In the genomic region with DNA sequence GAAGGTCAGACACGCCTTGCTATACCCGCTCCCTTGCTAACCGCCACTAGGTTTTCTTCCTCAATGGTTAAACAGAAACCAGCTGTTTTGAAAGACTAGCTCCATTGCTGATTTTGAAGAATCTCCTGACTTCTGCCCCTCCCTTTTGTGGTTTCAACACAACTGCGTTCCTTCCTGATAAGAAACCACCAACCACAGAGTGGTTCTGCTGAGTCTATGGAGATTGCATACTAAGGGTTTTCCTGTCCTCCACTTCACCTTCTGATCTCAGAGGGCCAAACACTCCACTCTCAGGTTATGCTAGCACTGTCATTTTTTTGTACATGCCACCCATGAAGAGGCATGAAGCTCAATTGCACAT, we compare ENCODE assay signal across 8 cellular contexts.
DNase-seq lines count a peak whose midpoint lies in the region; ATAC-seq, FAIRE-seq and TF ChIP-seq lines count a peak whose summit lies in the region.

No MANE protein-coding gene starts in this region.

- no peaks in the 10 kb centered on the region for H3K9me3 ChIP-seq in K562 (replicated peaks; ENCODE audit: control insufficient read depth, insufficient read depth, low read depth, low read length)
- H3K9me3 ChIP-seq in small intestine (ENCODE audit: control insufficient read depth, low read depth): no peaks in the 10 kb centered on the region

- TF ChIP-seq POLR2A in K562 (conservative IDR thresholded peaks at IDR 0.05): no peak

- TF ChIP-seq EP300 in K562 (IDR thresholded peaks at IDR 0.05; ENCODE audit: low read length): peak; percentile 93

- H3K4me1 ChIP-seq in K562 (replicated peaks in 1 of 2; ENCODE audit: control insufficient read depth in 2 of 2, insufficient read depth in 2 of 2, low read length in 2 of 2) (peaks cover 4 to 15% of the 10 kb centered on the region in 2 experiments), small intestine (ENCODE audit: control insufficient read depth in 2 of 2, insufficient read depth in 1 of 2, low read depth in 1 of 2, low read length in 1 of 2) (no peaks in the 10 kb centered on the region)

- ATAC-seq in activated CD8-positive, alpha-beta memory T cell treated with anti-CD3 and anti-CD28 coated beads, Interleukin-2, amount 10 ng/mL, durations not matched to agents 7 days and 5 days: peak; percentile 87
- peak; percentile 83 for ATAC-seq in HG02678 (IDR thresholded peaks at IDR 0.05; ENCODE audit: unreplicated experiment)
- ATAC-seq in K562: peak; percentile 99

- 0% methylated on average over 4 of the region's 4 CpGs for WGBS in K562 (ENCODE audit: insufficient coverage, low coverage, missing lambda C conversion rate)
- 24 to 44% (median 34%) methylated on average over 4 of the region's 4 CpGs for WGBS in small intestine, 3 donors

- H3K4me3 Mint-ChIP-seq in activated CD8-positive, alpha-beta memory T cell treated with anti-CD3 and anti-CD28 coated beads, Interleukin-2, amount 10 ng/mL, durations not matched to agents 7 days and 5 days: peak overlapping the region; percentile 32

- in situ Hi-C loops in K562 (cut with MboI): no loop called here

- FAIRE-seq in K562 (lab: Jason Lieb, UNC) (peak; percentile 94), small intestine (lab: Jason Lieb, UNC) (no peak)

- BruUV-seq in K562 (replicated peaks; lab: Mats Ljungman, UMichigan): no TSS peak

- H4K20me1 ChIP-seq in K562 (replicated peaks; ENCODE audit: control insufficient read depth, insufficient read depth, low read length): no peaks in the 10 kb centered on the region

- peaks cover 23% of the 10 kb centered on the region for H3K4me1 Mint-ChIP-seq in activated CD8-positive, alpha-beta memory T cell treated with anti-CD3 and anti-CD28 coated beads, Interleukin-2, amount 10 ng/mL, durations not matched to agents 7 days and 5 days

- no peak for TF ChIP-seq CTCF in K562 (IDR thresholded peaks at IDR 0.05 in 2 of 3, conservative IDR thresholded peaks at IDR 0.05 in 1 of 3; ENCODE audit: insufficient read depth in 2 of 3, low read depth in 1 of 3, low read length in 3 of 3)

- TF ChIP-seq RAD21 in K562 (CRISPR knock-in tag; conservative IDR thresholded peaks at IDR 0.05 in 1 of 2, IDR thresholded peaks at IDR 0.05 in 1 of 2): peak in 1 of 2 experiments; percentile 14; a peak in 1 of 4 replicates

- no peak overlapping the region for H2AFZ ChIP-seq in K562 (ENCODE audit: low read depth, low read length)

- H3K9ac ChIP-seq in K562 (ENCODE audit: insufficient read depth in 1 of 2, low read depth in 2 of 2, low read length in 2 of 2): no peak overlapping the region

- peaks cover 82% of the 10 kb centered on the region for H3K27me3 Mint-ChIP-seq in activated CD8-positive, alpha-beta memory T cell treated with anti-CD3 and anti-CD28 coated beads, Interleukin-2, amount 10 ng/mL, durations not matched to agents 7 days and 5 days

- no peak overlapping the region for H3K27ac ChIP-seq in K562 (ENCODE audit: extremely low read depth, low read depth, low read length)
- no peak overlapping the region for H3K27ac ChIP-seq in small intestine (ENCODE audit: low read depth in 1 of 2, low read length in 1 of 2)

- H3K27me3 ChIP-seq in K562 (ENCODE audit: control insufficient read depth in 2 of 2, insufficient read depth in 2 of 2, low read length in 2 of 2) (peaks cover 5 to 24% of the 10 kb centered on the region in 2 experiments; a peak in 4 of 5 replicates), small intestine (ENCODE audit: control insufficient read depth in 2 of 2, insufficient read depth in 2 of 2, low read length in 2 of 2) (peaks cover 0 to 9% of the 10 kb centered on the region in 2 donors)

- POLR2A ChIA-PET in K562 (lab: Yijun Ruan, JAX): interaction anchor here (0.7 to 1.5 kb wide), 5 partner anchors 10 to 379 kb away, joined by 3 to 4 read pairs (median 4); no protein-coding TSS in a partner anchor

- H3K4me3 ChIP-seq in K562: no peak overlapping the region
- no peak overlapping the region for H3K4me3 ChIP-seq in small intestine (ENCODE audit: low read depth in 1 of 2, low read length in 2 of 2)

- no peaks in the 10 kb centered on the region for H3K9me1 ChIP-seq in K562 (ENCODE audit: control insufficient read depth, insufficient read depth, low read length)

- peak overlapping the region; percentile 74 for H3K27ac Mint-ChIP-seq in activated CD8-positive, alpha-beta memory T cell treated with anti-CD3 and anti-CD28 coated beads, Interleukin-2, amount 10 ng/mL, durations not matched to agents 7 days and 5 days

- CTCF ChIA-PET in activated CD8-positive, alpha-beta memory T cell treated with anti-CD3 and anti-CD28 coated beads, Interleukin-2, amount 10 ng/mL, durations not matched to agents 7 days and 5 days (lab: Charles Lee): interaction anchor here (1.4 to 2.2 kb wide), 2 partner anchors 19 to 92 kb away, joined by 6 to 10 read pairs; no protein-coding TSS in a partner anchor
- CTCF ChIA-PET in K562 (lab: Yijun Ruan, JAX; ENCODE audit: low intra/inter-chr PET ratio): no interaction called here

- H3K36me3 Mint-ChIP-seq in activated CD8-positive, alpha-beta memory T cell treated with anti-CD3 and anti-CD28 coated beads, Interleukin-2, amount 10 ng/mL, durations not matched to agents 7 days and 5 days: peaks cover 11% of the 10 kb centered on the region

- peaks cover 2% of the 10 kb centered on the region for H3K9me3 Mint-ChIP-seq in activated CD8-positive, alpha-beta memory T cell treated with anti-CD3 and anti-CD28 coated beads, Interleukin-2, amount 10 ng/mL, durations not matched to agents 7 days and 5 days (ENCODE audit: low read depth)

- no peaks in the 10 kb centered on the region for H3K36me3 ChIP-seq in K562 (ENCODE audit: control insufficient read depth, insufficient read depth, low read length)
- no peaks in the 10 kb centered on the region for H3K36me3 ChIP-seq in small intestine (ENCODE audit: control insufficient read depth in 2 of 2, insufficient read depth in 2 of 2, low read length in 2 of 2)

- DNase-seq in activated CD8-positive, alpha-beta memory T cell treated with anti-CD3 and anti-CD28 coated beads, Interleukin-2, amount 10 ng/mL, durations not matched to agents 7 days and 5 days: peak; percentile 88
- no peak for DNase-seq in activated CD8-positive, alpha-beta memory T cell treated with anti-CD3 and anti-CD28 coated beads, Interleukin-2, amount 50 U/mL, for 48 hours
- DNase-seq in NCI-H187 treated with DMSO at 0.1 percent for 48 hours (lab: John Stamatoyannopoulos, UW): peak; percentile 75
- DNase-seq in K562 (ENCODE audit: extremely low read depth in 1 of 4, low spot score in 3 of 4): peak; percentile 40 to 87 (median 53)
- peak; percentile 65 for DNase-seq in small intestine
- DNase-seq in NCI-H2081 (lab: John Stamatoyannopoulos, UW): no peak
- no peak for DNase-seq in T1000 (lab: John Stamatoyannopoulos, UW)

- no peaks in the 10 kb centered on the region for H3K79me2 ChIP-seq in K562 (ENCODE audit: control insufficient read depth, insufficient read depth, low read length)

- intact Hi-C loops in K562 (cut with micrococcal nuclease): no loop called here

- peak overlapping the region; percentile 36; the same call in 1 of the 2 replicates for H3K4me2 ChIP-seq in K562 (ENCODE audit: insufficient read depth, low read length)

TF ChIP-seq in K562, 482 proteins besides CTCF, POLR2A, EP300 and RAD21 (continues in another document):
- peak; percentile 98 to 100 for TF ChIP-seq RCOR1 (IDR thresholded peaks at IDR 0.05; ENCODE audit: borderline replicate concordance in 1 of 2, low read depth in 2 of 2, low read length in 2 of 2)
- TF ChIP-seq TSC22D4 (tag; IDR thresholded peaks at IDR 0.05): no peak
- no peak for TF ChIP-seq STAG1 (CRISPR knock-in tag; IDR thresholded peaks at IDR 0.05; ENCODE audit: borderline replicate concordance)
- no peak for TF ChIP-seq PPARD (CRISPR knock-in tag; IDR thresholded peaks at IDR 0.05)
- TF ChIP-seq FIP1L1 (IDR thresholded peaks at IDR 0.05; ENCODE audit: low read depth, low read length, poor library complexity, severe bottlenecking): no peak
- TF ChIP-seq, protein P1, sequence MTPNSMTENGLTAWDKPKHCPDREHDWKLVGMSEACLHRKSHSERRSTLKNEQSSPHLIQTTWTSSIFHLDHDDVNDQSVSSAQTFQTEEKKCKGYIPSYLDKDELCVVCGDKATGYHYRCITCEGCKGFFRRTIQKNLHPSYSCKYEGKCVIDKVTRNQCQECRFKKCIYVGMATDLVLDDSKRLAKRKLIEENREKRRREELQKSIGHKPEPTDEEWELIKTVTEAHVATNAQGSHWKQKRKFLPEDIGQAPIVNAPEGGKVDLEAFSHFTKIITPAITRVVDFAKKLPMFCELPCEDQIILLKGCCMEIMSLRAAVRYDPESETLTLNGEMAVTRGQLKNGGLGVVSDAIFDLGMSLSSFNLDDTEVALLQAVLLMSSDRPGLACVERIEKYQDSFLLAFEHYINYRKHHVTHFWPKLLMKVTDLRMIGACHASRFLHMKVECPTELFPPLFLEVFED (CRISPR knock-in tag; conservative IDR thresholded peaks at IDR 0.05): 0 out of 2 replicates have a peak, but pooled peaks have one; percentile 18
- TF ChIP-seq, protein P2, sequence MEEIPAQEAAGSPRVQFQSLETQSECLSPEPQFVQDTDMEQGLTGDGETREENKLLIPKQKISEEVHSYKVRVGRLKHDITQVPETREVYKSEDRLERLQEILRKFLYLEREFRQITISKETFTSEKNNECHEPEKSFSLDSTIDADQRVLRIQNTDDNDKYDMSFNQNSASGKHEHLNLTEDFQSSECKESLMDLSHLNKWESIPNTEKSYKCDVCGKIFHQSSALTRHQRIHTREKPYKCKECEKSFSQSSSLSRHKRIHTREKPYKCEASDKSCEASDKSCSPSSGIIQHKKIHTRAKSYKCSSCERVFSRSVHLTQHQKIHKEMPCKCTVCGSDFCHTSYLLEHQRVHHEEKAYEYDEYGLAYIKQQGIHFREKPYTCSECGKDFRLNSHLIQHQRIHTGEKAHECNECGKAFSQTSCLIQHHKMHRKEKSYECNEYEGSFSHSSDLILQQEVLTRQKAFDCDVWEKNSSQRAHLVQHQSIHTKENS (CRISPR knock-in tag; IDR thresholded peaks at IDR 0.05): no peak

Comparison
In these comparisons a context has a peak if more than half of its experiments do, and no peak if none do; other contexts are left out.
1. DNase-seq: peak in activated CD8-positive, alpha-beta memory T cell treated with anti-CD3 and anti-CD28 coated beads, Interleukin-2, amount 10 ng/mL, durations not matched to agents 7 days and 5 days (single experiment), NCI-H187 treated with DMSO at 0.1 percent for 48 hours (single experiment), K562 (4 of 4) and small intestine (single experiment); none in activated CD8-positive, alpha-beta memory T cell treated with anti-CD3 and anti-CD28 coated beads, Interleukin-2, amount 50 U/mL, for 48 hours (single experiment), NCI-H2081 (0 of 2) and T1000 (single experiment).
2. Peak in every context shown above with its lines, with median percentiles within 50 percentile points of each other: ATAC-seq.